2 cellular contexts compared by ENCODE assay signal in the genomic region with DNA sequence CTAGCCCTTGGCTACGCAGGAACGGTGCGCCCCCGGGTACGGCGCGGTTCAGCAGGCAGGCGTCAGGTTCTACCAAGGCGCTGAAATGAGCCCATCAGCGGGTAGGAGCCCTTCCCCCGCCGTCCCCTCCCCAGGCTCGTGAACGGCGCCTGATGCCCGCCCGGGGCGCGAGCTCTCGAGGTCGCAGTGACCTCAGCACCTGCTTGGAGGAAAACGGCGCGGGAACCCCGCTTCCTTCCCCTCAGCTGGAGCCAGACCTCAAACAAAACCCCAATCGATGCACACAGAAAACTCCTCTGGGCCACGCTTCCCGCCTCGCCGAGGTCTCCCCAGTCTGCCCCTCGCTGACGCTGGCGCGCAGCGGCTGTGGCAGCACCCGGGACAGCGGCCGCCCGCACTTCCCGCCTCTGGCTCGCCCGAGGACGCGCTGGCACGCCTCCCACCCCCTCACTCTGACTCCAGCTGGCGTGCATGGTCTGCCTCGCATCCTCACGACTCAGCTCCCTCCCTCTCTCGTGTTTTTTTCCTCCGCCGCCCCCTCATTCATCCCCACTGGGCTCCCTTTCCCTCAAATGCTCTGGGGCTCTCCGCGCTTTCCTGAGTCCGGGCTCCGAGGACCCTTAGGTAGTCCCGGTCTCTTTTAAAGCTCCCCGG.
TF ChIP-seq lines count a peak whose summit lies in the region.

No MANE protein-coding gene starts in this region.

TF ChIP-seq in HEK293, 187 proteins besides CTCF, POLR2A, EP300 and RAD21 (continued from another document and continues in another):
- TF ChIP-seq ZNF692 (tag by site-specific recombination; IDR thresholded peaks at IDR 0.05) (peak; percentile 59; the same call in 1 of the 2 replicates), ZNF157 (tag by site-specific recombination; IDR thresholded peaks at IDR 0.05) (no peak), ZEB2 (tag by site-specific recombination; IDR thresholded peaks at IDR 0.05) (0 out of 2 replicates have a peak, but pooled peaks have one; percentile 42), ZNF449 (tag by site-specific recombination; IDR thresholded peaks at IDR 0.05) (no peak), ZNF169 (tag by site-specific recombination; IDR thresholded peaks at IDR 0.05) (no peak), ZBTB7A (tag by site-specific recombination; IDR thresholded peaks at IDR 0.05; ENCODE audit: low read depth) (0 out of 2 replicates have a peak, but pooled peaks have one; percentile 18), ZFP69B (tag by site-specific recombination; IDR thresholded peaks at IDR 0.05) (0 out of 2 replicates have a peak, but pooled peaks have one; percentile 18), ZNF391 (tag by site-specific recombination; IDR thresholded peaks at IDR 0.05; ENCODE audit: borderline replicate concordance, low read depth) (no peak), ZNF776 (tag by site-specific recombination; IDR thresholded peaks at IDR 0.05; ENCODE audit: borderline replicate concordance) (no peak), ZNF366 (tag by site-specific recombination; conservative IDR thresholded peaks at IDR 0.05) (no peak), WT1 (tag by site-specific recombination; IDR thresholded peaks at IDR 0.05) (no peak), GLIS1 (tag by site-specific recombination; IDR thresholded peaks at IDR 0.05) (peak; percentile 19; the same call in 1 of the 2 replicates), ZNF335 (tag by site-specific recombination; conservative IDR thresholded peaks at IDR 0.05) (peak; percentile 84), ZNF146 (tag by site-specific recombination; IDR thresholded peaks at IDR 0.05) (no peak), ZNF792 (tag by site-specific recombination; IDR thresholded peaks at IDR 0.05) (0 out of 2 replicates have a peak, but pooled peaks have one; percentile 29), ZNF433 (tag by site-specific recombination; IDR thresholded peaks at IDR 0.05; ENCODE audit: low read depth) (no peak), SALL2 (tag by site-specific recombination; IDR thresholded peaks at IDR 0.05; ENCODE audit: borderline replicate concordance) (no peak)
- TF ChIP-seq, protein P1, sequence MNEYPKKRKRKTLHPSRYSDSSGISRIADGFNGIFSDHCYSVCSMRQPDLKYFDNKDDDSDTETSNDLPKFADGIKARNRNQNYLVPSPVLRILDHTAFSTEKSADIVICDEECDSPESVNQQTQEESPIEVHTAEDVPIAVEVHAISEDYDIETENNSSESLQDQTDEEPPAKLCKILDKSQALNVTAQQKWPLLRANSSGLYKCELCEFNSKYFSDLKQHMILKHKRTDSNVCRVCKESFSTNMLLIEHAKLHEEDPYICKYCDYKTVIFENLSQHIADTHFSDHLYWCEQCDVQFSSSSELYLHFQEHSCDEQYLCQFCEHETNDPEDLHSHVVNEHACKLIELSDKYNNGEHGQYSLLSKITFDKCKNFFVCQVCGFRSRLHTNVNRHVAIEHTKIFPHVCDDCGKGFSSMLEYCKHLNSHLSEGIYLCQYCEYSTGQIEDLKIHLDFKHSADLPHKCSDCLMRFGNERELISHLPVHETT (tag by site-specific recombination; IDR thresholded peaks at IDR 0.05), result no peak
- TF ChIP-seq, protein P2, sequence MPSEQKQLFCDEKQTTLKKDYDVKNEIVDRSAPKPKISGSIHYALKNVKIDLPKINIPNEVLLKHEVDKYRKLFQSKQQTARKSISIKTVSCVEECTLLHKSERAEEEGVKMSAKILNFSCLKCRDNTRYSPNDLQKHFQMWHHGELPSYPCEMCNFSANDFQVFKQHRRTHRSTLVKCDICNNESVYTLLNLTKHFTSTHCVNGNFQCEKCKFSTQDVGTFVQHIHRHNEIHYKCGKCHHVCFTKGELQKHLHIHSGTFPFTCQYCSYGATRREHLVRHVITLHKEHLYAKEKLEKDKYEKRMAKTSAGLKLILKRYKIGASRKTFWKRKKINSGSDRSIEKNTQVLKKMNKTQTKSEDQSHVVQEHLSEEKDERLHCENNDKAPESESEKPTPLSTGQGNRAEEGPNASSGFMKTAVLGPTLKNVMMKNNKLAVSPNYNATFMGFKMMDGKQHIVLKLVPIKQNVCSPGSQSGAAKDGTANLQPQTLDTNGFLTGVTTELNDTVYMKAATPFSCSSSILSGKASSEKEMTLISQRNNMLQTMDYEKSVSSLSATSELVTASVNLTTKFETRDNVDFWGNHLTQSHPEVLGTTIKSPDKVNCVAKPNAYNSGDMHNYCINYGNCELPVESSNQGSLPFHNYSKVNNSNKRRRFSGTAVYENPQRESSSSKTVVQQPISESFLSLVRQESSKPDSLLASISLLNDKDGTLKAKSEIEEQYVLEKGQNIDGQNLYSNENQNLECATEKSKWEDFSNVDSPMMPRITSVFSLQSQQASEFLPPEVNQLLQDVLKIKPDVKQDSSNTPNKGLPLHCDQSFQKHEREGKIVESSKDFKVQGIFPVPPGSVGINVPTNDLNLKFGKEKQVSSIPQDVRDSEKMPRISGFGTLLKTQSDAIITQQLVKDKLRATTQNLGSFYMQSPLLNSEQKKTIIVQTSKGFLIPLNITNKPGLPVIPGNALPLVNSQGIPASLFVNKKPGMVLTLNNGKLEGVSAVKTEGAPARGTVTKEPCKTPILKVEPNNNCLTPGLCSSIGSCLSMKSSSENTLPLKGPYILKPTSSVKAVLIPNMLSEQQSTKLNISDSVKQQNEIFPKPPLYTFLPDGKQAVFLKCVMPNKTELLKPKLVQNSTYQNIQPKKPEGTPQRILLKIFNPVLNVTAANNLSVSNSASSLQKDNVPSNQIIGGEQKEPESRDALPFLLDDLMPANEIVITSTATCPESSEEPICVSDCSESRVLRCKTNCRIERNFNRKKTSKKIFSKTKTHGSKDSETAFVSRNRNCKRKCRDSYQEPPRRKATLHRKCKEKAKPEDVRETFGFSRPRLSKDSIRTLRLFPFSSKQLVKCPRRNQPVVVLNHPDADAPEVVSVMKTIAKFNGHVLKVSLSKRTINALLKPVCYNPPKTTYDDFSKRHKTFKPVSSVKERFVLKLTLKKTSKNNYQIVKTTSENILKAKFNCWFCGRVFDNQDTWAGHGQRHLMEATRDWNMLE (tag by site-specific recombination; conservative IDR thresholded peaks at IDR 0.05; ENCODE audit: low read depth), result no peak

TF ChIP-seq in HepG2, 621 proteins besides CTCF, POLR2A, EP300 and RAD21 (continued from another document):
- TF ChIP-seq, protein P3, sequence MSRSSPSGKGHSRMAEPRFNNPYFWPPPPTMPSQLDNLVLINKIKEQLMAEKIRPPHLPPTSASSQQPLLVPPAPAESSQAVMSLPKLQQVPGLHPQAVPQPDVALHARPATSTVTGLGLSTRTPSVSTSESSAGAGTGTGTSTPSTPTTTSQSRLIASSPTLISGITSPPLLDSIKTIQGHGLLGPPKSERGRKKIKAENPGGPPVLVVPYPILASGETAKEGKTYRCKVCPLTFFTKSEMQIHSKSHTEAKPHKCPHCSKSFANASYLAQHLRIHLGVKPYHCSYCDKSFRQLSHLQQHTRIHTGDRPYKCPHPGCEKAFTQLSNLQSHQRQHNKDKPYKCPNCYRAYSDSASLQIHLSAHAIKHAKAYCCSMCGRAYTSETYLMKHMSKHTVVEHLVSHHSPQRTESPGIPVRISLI (CRISPR knock-in tag; IDR thresholded peaks at IDR 0.05; ENCODE audit: borderline replicate concordance), result no peak
- TF ChIP-seq REST (IDR thresholded peaks at IDR 0.05; ENCODE audit: borderline replicate concordance in 1 of 2, low read depth in 1 of 2, low read length in 2 of 2), result peak; percentile 8 to 25; a peak in 2 of 4 replicates
